Comparison of ENCODE assay signal across 10 cellular contexts in the genomic region with DNA sequence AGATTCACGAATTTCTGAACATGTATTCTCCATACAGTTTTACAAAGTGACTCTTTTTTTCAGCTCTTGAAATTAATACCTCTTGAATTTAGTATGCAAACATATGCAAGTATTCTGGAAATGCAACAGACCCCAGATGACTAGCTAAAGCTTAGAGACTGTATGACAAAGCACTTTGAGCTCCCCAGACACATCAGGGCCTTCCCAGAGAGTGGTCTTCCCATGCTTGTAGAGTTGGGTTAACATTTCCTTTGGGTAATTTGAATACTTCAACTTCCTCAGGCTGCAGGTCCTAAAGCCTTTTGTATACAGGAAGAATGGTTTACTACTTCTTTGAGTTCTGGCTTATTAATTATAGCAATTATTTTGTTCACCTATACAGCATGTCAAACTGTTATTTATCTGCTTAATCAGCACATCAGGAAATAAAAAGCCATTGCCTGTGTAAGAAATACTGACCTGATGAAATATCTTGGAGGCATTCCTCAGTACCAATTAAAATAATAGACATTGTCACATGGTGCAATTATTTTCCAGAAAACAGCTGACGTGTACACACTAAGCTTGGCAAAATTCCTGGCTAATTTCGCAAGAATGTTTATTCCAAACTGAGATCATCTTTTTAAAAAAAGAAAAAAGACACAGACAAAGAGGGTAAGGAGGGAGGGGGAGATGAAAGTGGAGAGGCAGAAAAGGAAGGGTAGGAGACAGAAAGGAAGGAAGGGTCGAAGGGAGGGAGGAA.
DNase-seq lines count a peak whose midpoint lies in the region; ATAC-seq and TF ChIP-seq lines count a peak whose summit lies in the region.
"Had no signal": no experiment of that assay in that cellular context is flagged by ENCODE, and none has a peak within 500 bp of the region (broad histone marks: within the 10 kb centered on the region; RNA-seq: fewer than 3 reads in every experiment).

No MANE protein-coding gene starts in this region.

- POLR2A ChIA-PET in MCF 10A (lab: Yijun Ruan, JAX), result interaction anchor here (0.6 to 4.2 kb wide), 20 partner anchors 9 to 660 kb away, joined by 3 to 26 read pairs (median 5); a partner anchor contains a TSS

- H3K4me3 ChIP-seq in upper lobe of right lung, result no peak overlapping the region
- H3K4me3 ChIP-seq: BLaER1 had no signal

- H3K36me3 Mint-ChIP-seq in MCF 10A (ENCODE audit: insufficient read depth, unreplicated experiment), result no peaks in the 10 kb centered on the region

- no peaks in the 10 kb centered on the region for H3K9me3 Mint-ChIP-seq in MCF 10A (ENCODE audit: unreplicated experiment)
- H3K9me3 Mint-ChIP-seq: activated CD4-positive, alpha-beta T cell treated with anti-CD3 and anti-CD28 coated beads, Interleukin-2, amount 10 ng/mL, durations not matched to agents 24 days and 14 days had no signal

- CTCF ChIA-PET in MCF 10A (lab: Yijun Ruan, JAX), result interaction anchor here (0.6 to 1.5 kb wide), 9 partner anchors 9 to 644 kb away, joined by 3 to 8 read pairs (median 4); no protein-coding TSS in a partner anchor

- peaks cover 21% of the 10 kb centered on the region for H3K4me1 Mint-ChIP-seq in MCF 10A (ENCODE audit: insufficient read depth, unreplicated experiment)

- H3K27me3 ChIP-seq in upper lobe of right lung, result no peaks in the 10 kb centered on the region
- H3K27me3 ChIP-seq: BLaER1 had no signal

- TSS peak; percentile 73 for BruUV-seq in MCF 10A (replicated peaks; lab: Mats Ljungman, UMichigan)

- H3K9me3 ChIP-seq in upper lobe of right lung, result no peaks in the 10 kb centered on the region

- TF ChIP-seq CTCF in MCF 10A (IDR thresholded peaks at IDR 0.05; ENCODE audit: unreplicated experiment) (no peak), upper lobe of right lung (IDR thresholded peaks at IDR 0.05) (no peak), GM13976 (IDR thresholded peaks at IDR 0.05; ENCODE audit: borderline replicate concordance, control extremely low read depth, extremely low read depth, insufficient read depth, missing control alignments) (no peak)

- intact Hi-C loops in MCF 10A (cut with micrococcal nuclease), result no loop called here
- intact Hi-C loops in upper lobe of right lung (cut with DNase I), result loop anchor here (10.0 kb wide), 1 partner anchor 656 kb away; a partner anchor contains a TSS

- H3K27ac ChIP-seq in upper lobe of right lung, result peak overlapping the region; percentile 32
- H3K27ac ChIP-seq: BLaER1 had no signal

- ATAC-seq in upper lobe of right lung, result peak; percentile 48
- ATAC-seq in GM19035 (IDR thresholded peaks at IDR 0.05; ENCODE audit: unreplicated experiment), result no peak

- in situ Hi-C loops in GM13976 (cut with MboI; ENCODE audit: low sequenced_read_pairs, unreplicated experiment), result no loop called here

- peak overlapping the region; percentile 99 for H3K27ac Mint-ChIP-seq in MCF 10A (ENCODE audit: low read depth, unreplicated experiment)
- H3K27ac Mint-ChIP-seq: activated CD4-positive, alpha-beta T cell treated with anti-CD3 and anti-CD28 coated beads, Interleukin-2, amount 10 ng/mL, durations not matched to agents 24 days and 14 days had no signal

- peaks cover 11% of the 10 kb centered on the region for H3K4me1 ChIP-seq in upper lobe of right lung

- H3K36me3 ChIP-seq in upper lobe of right lung, result no peaks in the 10 kb centered on the region
- H3K36me3 ChIP-seq: BLaER1 had no signal

- peak; percentile 0 to 18 for DNase-seq in NCI-H2081 (lab: John Stamatoyannopoulos, UW)
- DNase-seq in NCI-H2081 treated with DMSO at 0.1 percent for 48 hours (lab: John Stamatoyannopoulos, UW), result no peak
- peak; percentile 97 for DNase-seq in MCF 10A (ENCODE audit: unreplicated experiment)
- DNase-seq in kidney glomerular epithelial cell (lab: John Stamatoyannopoulos, UW), result peak; percentile 90
- no peak for DNase-seq in upper lobe of right lung
- no peak for DNase-seq in GM13976 (ENCODE audit: low spot score)
- DNase-seq in stimulated activated CD4-positive, alpha-beta T cell treated with anti-CD3 and anti-CD28 coated beads, Interleukin-2, amount 100 ng/mL, for 24 hours, result no peak
- DNase-seq: activated CD4-positive, alpha-beta T cell treated with anti-CD3 and anti-CD28 coated beads, Interleukin-2, amount 10 ng/mL, durations not matched to agents 24 days and 14 days had no signal

- no peaks in the 10 kb centered on the region for H3K27me3 Mint-ChIP-seq in MCF 10A (ENCODE audit: insufficient read depth, unreplicated experiment)

- peak overlapping the region; percentile 58 for H3K4me3 Mint-ChIP-seq in MCF 10A (ENCODE audit: unreplicated experiment)
- H3K4me3 Mint-ChIP-seq: activated CD4-positive, alpha-beta T cell treated with anti-CD3 and anti-CD28 coated beads, Interleukin-2, amount 10 ng/mL, durations not matched to agents 24 days and 14 days had no signal

Comparison
In these comparisons a context has a peak if more than half of its experiments do, and no peak if none do; other contexts are left out.
1. DNase-seq: peak in NCI-H2081 (2 of 2), MCF 10A (single experiment) and kidney glomerular epithelial cell (single experiment); none in NCI-H2081 treated with DMSO at 0.1 percent for 48 hours (single experiment), upper lobe of right lung (single experiment), GM13976 (single experiment) and stimulated activated CD4-positive, alpha-beta T cell treated with anti-CD3 and anti-CD28 coated beads, Interleukin-2, amount 100 ng/mL, for 24 hours (0 of 2).